Comparison of ENCODE assay signal across 27 cellular contexts in the genomic region with DNA sequence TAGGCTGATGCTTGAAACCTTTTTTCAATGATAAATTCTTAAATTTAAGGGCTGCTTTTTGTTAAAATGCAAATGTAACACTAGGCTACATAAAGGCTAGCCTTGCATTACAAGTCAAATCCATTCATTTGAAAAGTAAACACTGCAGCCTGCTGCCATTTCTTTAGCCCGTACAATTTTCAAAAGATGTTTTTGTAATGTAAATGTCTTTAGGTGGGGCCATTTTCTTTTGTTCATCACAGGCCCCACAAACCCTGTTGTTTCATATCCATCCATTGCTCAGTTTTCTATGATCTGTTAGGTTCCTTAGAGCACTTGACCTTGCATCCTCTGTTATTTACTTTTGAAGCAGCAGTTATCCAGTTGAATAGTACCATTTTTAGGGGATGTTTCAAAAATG.
"Had no signal": no experiment of that assay in that cellular context is flagged by ENCODE, and none has a peak within 500 bp of the region (broad histone marks: within the 10 kb centered on the region; RNA-seq: fewer than 3 reads in every experiment).

No MANE protein-coding gene starts in this region.

- H3K4me1 Mint-ChIP-seq: naive thymus-derived CD8-positive, alpha-beta T cell; nephron progenitor cell; stimulated activated effector memory CD8-positive, alpha-beta T cell treated with anti-CD3 and anti-CD28 coated beads, Interleukin-12 subunit alpha, Interleukin-12 subunit beta, amount 100 ng/mL, for 72 hours had no signal

- H3K36me3 Mint-ChIP-seq: naive thymus-derived CD8-positive, alpha-beta T cell; stimulated activated effector memory CD8-positive, alpha-beta T cell treated with anti-CD3 and anti-CD28 coated beads, Interleukin-12 subunit alpha, Interleukin-12 subunit beta, amount 100 ng/mL, for 72 hours; type B pancreatic cell had no signal

- H3K36me3 ChIP-seq: esophagus squamous epithelium, heart right ventricle, left ventricle myocardium inferior, lower lobe of right lung, prostate gland, right atrium auricular region, stomach, thyroid gland had no signal

- FAIRE-seq: endometrium, islet of Langerhans had no signal

- DNase-seq: cortex of kidney; effector memory CD8-positive, alpha-beta T cell; erythroblast; esophagus squamous epithelium; foreskin melanocyte; glutamatergic neuron; heart right ventricle; hippocampal formation; left colon; left ventricle myocardium inferior; lower lobe of right lung; naive thymus-derived CD8-positive, alpha-beta T cell; nephron progenitor cell; nucleus accumbens; stimulated activated CD4-positive, alpha-beta T cell treated with anti-CD3 and anti-CD28 coated beads, Interleukin-2, amount 100 ng/mL, for 24 hours; stimulated activated CD4-positive, alpha-beta T cell treated with anti-CD3 and anti-CD28 coated beads, Interleukin-4, amount 100 ng/mL, for 24 hours; stimulated activated naive CD4-positive, alpha-beta T cell treated with Interleukin-2 at 50 U/mL for 16 hours; stomach; thyroid gland had no signal

- H3K27ac ChIP-seq: esophagus squamous epithelium, heart right ventricle, left ventricle myocardium inferior, lower lobe of right lung, prostate gland, right atrium auricular region, stomach, thyroid gland had no signal

- H3K4me1 ChIP-seq: esophagus squamous epithelium, heart right ventricle, left ventricle myocardium inferior, lower lobe of right lung, prostate gland, right atrium auricular region, stomach, thyroid gland had no signal

- H3K27me3 Mint-ChIP-seq: effector memory CD8-positive, alpha-beta T cell; naive thymus-derived CD8-positive, alpha-beta T cell; type B pancreatic cell had no signal

- H3K27ac Mint-ChIP-seq: effector memory CD8-positive, alpha-beta T cell; naive thymus-derived CD8-positive, alpha-beta T cell; nephron progenitor cell; stimulated activated effector memory CD8-positive, alpha-beta T cell treated with anti-CD3 and anti-CD28 coated beads, Interleukin-12 subunit alpha, Interleukin-12 subunit beta, amount 100 ng/mL, for 72 hours; type B pancreatic cell had no signal

- H3K9me3 Mint-ChIP-seq: effector memory CD8-positive, alpha-beta T cell; stimulated activated effector memory CD8-positive, alpha-beta T cell treated with anti-CD3 and anti-CD28 coated beads, Interleukin-12 subunit alpha, Interleukin-12 subunit beta, amount 100 ng/mL, for 72 hours; type B pancreatic cell had no signal

- H3K4me3 Mint-ChIP-seq: effector memory CD8-positive, alpha-beta T cell; naive thymus-derived CD8-positive, alpha-beta T cell; nephron progenitor cell; stimulated activated effector memory CD8-positive, alpha-beta T cell treated with anti-CD3 and anti-CD28 coated beads, Interleukin-12 subunit alpha, Interleukin-12 subunit beta, amount 100 ng/mL, for 72 hours; type B pancreatic cell had no signal

- H3K4me3 ChIP-seq: esophagus squamous epithelium, heart right ventricle, left ventricle myocardium inferior, lower lobe of right lung, prostate gland, right atrium auricular region, smooth muscle cell, stomach, thyroid gland had no signal

- H3K9me3 ChIP-seq: esophagus squamous epithelium, left ventricle myocardium inferior, lower lobe of right lung, prostate gland, right atrium auricular region, thyroid gland had no signal

- H3K4me2 ChIP-seq: smooth muscle cell had no signal

- H3K27me3 ChIP-seq: esophagus squamous epithelium, right atrium auricular region, stomach, thyroid gland had no signal

- ATAC-seq: effector memory CD8-positive, alpha-beta T cell; heart right ventricle; left colon; lower lobe of right lung; naive thymus-derived CD8-positive, alpha-beta T cell; sciatic nerve; stimulated activated effector memory CD8-positive, alpha-beta T cell treated with anti-CD3 and anti-CD28 coated beads, Interleukin-12 subunit alpha, Interleukin-12 subunit beta, amount 100 ng/mL, for 72 hours had no signal
